ENCODE assay signal across 14 cellular contexts in the genomic region with DNA sequence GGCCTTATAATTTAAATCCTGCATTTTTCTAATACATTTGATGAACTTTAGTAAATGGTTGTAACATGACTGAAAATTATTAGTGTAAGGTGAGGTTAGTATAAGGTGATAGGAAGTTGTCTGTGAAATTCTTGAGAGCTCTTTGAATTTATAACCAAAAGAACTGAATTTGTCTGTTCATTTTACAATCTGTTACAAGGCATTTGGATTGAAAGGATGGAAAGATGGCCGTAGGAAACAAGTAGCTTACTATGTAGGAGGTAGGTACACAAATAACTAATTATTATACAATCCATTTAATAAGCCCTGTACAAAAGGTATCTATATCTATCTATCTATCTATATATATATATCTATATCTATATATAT. TPM values are rescaled to one million over a fixed set of nuclear protein-coding genes. Genes with fewer than 3 reads are reported as not detected.
DNase-seq lines count a peak whose midpoint lies in the region; TF ChIP-seq lines count a peak whose summit lies in the region.
"Had no signal": no experiment of that assay in that cellular context is flagged by ENCODE, and none has a peak within 500 bp of the region (broad histone marks: within the 10 kb centered on the region; RNA-seq: fewer than 3 reads in every experiment).

No MANE protein-coding gene starts in this region.

- H3K4me1 Mint-ChIP-seq in CD14-positive monocyte (peaks cover 66% of the 10 kb centered on the region), HFFc6 (ENCODE audit: low read depth) (peaks cover 56% of the 10 kb centered on the region), chondrocyte (ENCODE audit: low read depth) (peaks cover 73% of the 10 kb centered on the region), neural progenitor cell (peaks cover 12% of the 10 kb centered on the region)

- no peaks in the 10 kb centered on the region for H3K27me3 Mint-ChIP-seq in CD14-positive monocyte (ENCODE audit: low read depth in 3 of 3)
- H3K27me3 Mint-ChIP-seq in HFFc6 (ENCODE audit: insufficient read depth): no peaks in the 10 kb centered on the region; the same call in 1 of the 2 replicates
- no peaks in the 10 kb centered on the region for H3K27me3 Mint-ChIP-seq in chondrocyte (ENCODE audit: low read depth)
- H3K27me3 Mint-ChIP-seq in neural progenitor cell (ENCODE audit: insufficient read depth, low read depth): peaks cover 5% of the 10 kb centered on the region
- H3K27me3 Mint-ChIP-seq: activated naive CD4-positive, alpha-beta T cell treated with anti-CD3 and anti-CD28 coated beads, Interleukin-2, amount 50 U/mL, for 24 hours had no signal

- H3K27me3 ChIP-seq in neural progenitor cell (no peaks in the 10 kb centered on the region), right atrium auricular region (no peaks in the 10 kb centered on the region)

- H3K27ac ChIP-seq in neural progenitor cell (no peak overlapping the region), right atrium auricular region (peak overlapping the region in 1 of 2 donors; percentile 35)

- H3K27ac Mint-ChIP-seq in CD14-positive monocyte (peak overlapping the region; percentile 90 to 97 (median 94)), HFFc6 (0 out of 2 replicates have a peak overlapping the region, but pooled peaks have one; percentile 70), chondrocyte (ENCODE audit: unreplicated experiment) (peak overlapping the region; percentile 77), neural progenitor cell (no peak overlapping the region)
- H3K27ac Mint-ChIP-seq: activated naive CD4-positive, alpha-beta T cell treated with anti-CD3 and anti-CD28 coated beads, Interleukin-2, amount 50 U/mL, for 24 hours had no signal

- peak overlapping the region; percentile 95 for H3K4me2 ChIP-seq in neural progenitor cell

- H3K4me1 ChIP-seq in neural progenitor cell (peaks cover 41% of the 10 kb centered on the region), right atrium auricular region (peaks cover 0 to 39% of the 10 kb centered on the region in 2 donors)

- H3K36me3 Mint-ChIP-seq in CD14-positive monocyte: peaks cover 10 to 11% of the 10 kb centered on the region in 2 donors
- peaks cover 13% of the 10 kb centered on the region for H3K36me3 Mint-ChIP-seq in HFFc6 (ENCODE audit: low read depth)
- H3K36me3 Mint-ChIP-seq in chondrocyte (ENCODE audit: low read depth): peaks cover 8% of the 10 kb centered on the region
- peaks cover 35% of the 10 kb centered on the region for H3K36me3 Mint-ChIP-seq in neural progenitor cell

- peaks cover 34% of the 10 kb centered on the region for H4K20me1 ChIP-seq in neural progenitor cell (ENCODE audit: low read depth)

- peaks cover 7% of the 10 kb centered on the region for H3F3A ChIP-seq in neural progenitor cell (ENCODE audit: low read depth)

- intact Hi-C loops in CD14-positive monocyte (cut with micrococcal nuclease): loop anchor here (5.0 to 10.0 kb wide), 3 partner anchors 47 to 163 kb away; no protein-coding TSS in a partner anchor

- peaks cover 100% of the 10 kb centered on the region for H3K79me2 ChIP-seq in neural progenitor cell (ENCODE audit: low read depth)

- H3K9me3 Mint-ChIP-seq in CD14-positive monocyte: peaks cover 0 to 3% (median 0%) of the 10 kb centered on the region in 7 donors
- H3K9me3 Mint-ChIP-seq in HFFc6: no peaks in the 10 kb centered on the region
- peaks cover 6% of the 10 kb centered on the region for H3K9me3 Mint-ChIP-seq in chondrocyte (ENCODE audit: low read depth)
- peaks cover 40% of the 10 kb centered on the region for H3K9me3 Mint-ChIP-seq in neural progenitor cell
- H3K9me3 Mint-ChIP-seq: activated naive CD4-positive, alpha-beta T cell treated with anti-CD3 and anti-CD28 coated beads, Interleukin-2, amount 50 U/mL, for 24 hours had no signal

- H3K9me3 ChIP-seq in neural progenitor cell (ENCODE audit: low read depth) (no peaks in the 10 kb centered on the region), right atrium auricular region (no peaks in the 10 kb centered on the region)
- H3K9me3 ChIP-seq: psoas muscle had no signal

- H2AFZ ChIP-seq in neural progenitor cell (replicated peaks): no peak overlapping the region

- H3K36me3 ChIP-seq in neural progenitor cell (peaks cover 3% of the 10 kb centered on the region), right atrium auricular region (no peaks in the 10 kb centered on the region)

- H3K4me3 ChIP-seq in neural progenitor cell (no peak overlapping the region), right atrium auricular region (no peak overlapping the region)

- H3K4me3 Mint-ChIP-seq in CD14-positive monocyte: peak overlapping the region; percentile 66 to 73
- peak overlapping the region; percentile 87 for H3K4me3 Mint-ChIP-seq in HFFc6
- no peak overlapping the region for H3K4me3 Mint-ChIP-seq in chondrocyte (ENCODE audit: unreplicated experiment)
- H3K4me3 Mint-ChIP-seq in neural progenitor cell: no peak overlapping the region
- H3K4me3 Mint-ChIP-seq: activated naive CD4-positive, alpha-beta T cell treated with anti-CD3 and anti-CD28 coated beads, Interleukin-2, amount 50 U/mL, for 24 hours had no signal

- H3K9ac ChIP-seq in neural progenitor cell: no peak overlapping the region

- TF ChIP-seq CTCF in CD14-positive monocyte (IDR thresholded peaks at IDR 0.05): no peak
- no peak for TF ChIP-seq CTCF in HFFc6 (IDR thresholded peaks at IDR 0.05)
- no peak for TF ChIP-seq CTCF in chondrocyte (IDR thresholded peaks at IDR 0.05)
- TF ChIP-seq CTCF in neural progenitor cell (IDR thresholded peaks at IDR 0.05): no peak
- no peak for TF ChIP-seq CTCF in right atrium auricular region (IDR thresholded peaks at IDR 0.05)

- DNase-seq in CD14-positive monocyte (ENCODE audit: low spot score) (no peak), HFFc6 (no peak), chondrocyte (ENCODE audit: low spot score) (no peak), neural progenitor cell (ENCODE audit: low spot score) (no peak), A172 (ENCODE audit: low spot score) (no peak), right atrium auricular region (ENCODE audit: low spot score) (no peak), medulla oblongata (ENCODE audit: extremely low spot score) (no peak), AG08395 (ENCODE audit: low spot score) (no peak)
- DNase-seq: mesendoderm; NCI-H1436; NCI-H446; psoas muscle; stimulated activated CD4-positive, alpha-beta T cell treated with anti-CD3 and anti-CD28 coated beads, Interleukin-2, amount 100 ng/mL, for 24 hours had no signal

RNA-seq across cellular contexts. Expression of a gene that starts 6.6 kb away (rescaled TPM):
- polyA plus RNA-seq in CD14-positive monocyte: 10 to 100 TPM; 21.4 to 26.9 TPM
- total RNA-seq in HFFc6 (2021; fragmentation: NEBNext Ultra II Directional; extraction: Animal tissue kit (Norgen Biotek cat#: 25700)): 10 to 100 TPM in 1 of 6 experiments, 1 to 10 TPM in 5; 7.0 to 10.5 (median 8.6) TPM
- total RNA-seq in chondrocyte (25.8 to 51.9 TPM (median 28.8 TPM) in 3 replicates), neural progenitor cell (ENCODE audit: low replicate concordance) (29.9 and 49.0 TPM in 2 replicates), right atrium auricular region (10 to 100 TPM; 10.0 to 21.5 TPM)
- 18.3 and 22.2 TPM in 2 replicates for total RNA-seq in A172 (2014; rRNA removed; shearing (Covaris generic))

Comparison
In these comparisons a context has a peak if more than half of its experiments do, and no peak if none do; other contexts are left out.
1. H3K4me3 Mint-ChIP-seq: peak in CD14-positive monocyte (2 of 2) and HFFc6 (single experiment); none in chondrocyte (single experiment) and neural progenitor cell (single experiment).